8 cellular contexts compared by ENCODE assay signal in the genomic region with DNA sequence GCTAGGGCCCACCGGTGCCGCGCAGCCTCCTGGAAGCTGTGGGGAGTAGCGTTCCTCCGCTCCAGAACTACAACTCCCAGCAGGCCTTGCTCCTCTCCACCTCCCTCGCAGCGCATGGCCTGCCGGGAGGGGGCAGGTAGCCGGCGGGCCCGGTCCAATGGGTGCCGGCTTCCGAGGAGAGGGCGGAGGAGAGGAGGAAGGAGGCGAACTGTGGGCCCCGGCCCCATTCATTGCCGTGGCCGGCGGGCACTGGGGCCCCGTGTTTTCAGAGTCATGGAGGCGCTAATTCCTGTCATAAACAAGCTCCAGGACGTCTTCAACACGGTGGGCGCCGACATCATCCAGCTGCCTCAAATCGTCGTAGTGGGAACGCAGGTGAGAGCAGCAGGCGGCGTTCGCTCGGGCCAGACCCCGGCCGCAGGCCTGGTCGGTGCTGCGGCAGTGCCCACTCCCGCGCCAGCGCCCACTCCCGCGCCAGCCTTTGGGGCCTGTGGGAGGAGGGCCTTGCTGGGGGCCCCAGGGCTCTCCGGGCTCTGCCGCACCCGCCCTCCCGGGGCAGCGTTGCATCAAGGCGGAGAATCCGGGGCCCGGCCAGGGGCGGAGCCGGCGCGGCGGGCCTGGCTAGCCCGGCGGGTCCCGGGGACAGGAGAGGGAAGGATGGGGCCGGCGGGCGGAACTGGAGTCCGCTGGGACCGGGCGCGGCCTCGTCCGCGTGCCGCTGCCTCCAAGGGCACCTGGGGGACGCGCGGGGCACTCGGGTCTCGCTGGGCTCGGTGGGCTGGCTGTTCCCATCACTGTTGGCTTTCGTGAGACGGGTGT. TPM values are rescaled to one million over a fixed set of nuclear protein-coding genes. Genes with fewer than 3 reads are reported as not detected.
DNase-seq lines count a peak whose midpoint lies in the region; ATAC-seq and TF ChIP-seq lines count a peak whose summit lies in the region.

A gene (plus strand): TSS at position 211 of the 819 bp plus-strand sequence. CDS start 63 bp downstream, at position 274.

- H3K9me3 Mint-ChIP-seq in dendritic cell treated with granulocyte-macrophage colony-stimulating factor and Interleukin-4, amounts not matched to agents 40 ng/mL and 50 ng/mL, for 4 days: no peaks in the 10 kb centered on the region

- H3K36me3 Mint-ChIP-seq in dendritic cell treated with granulocyte-macrophage colony-stimulating factor and Interleukin-4, amounts not matched to agents 40 ng/mL and 50 ng/mL, for 4 days (ENCODE audit: low read depth): peaks cover 16% of the 10 kb centered on the region

- H3K27me3 Mint-ChIP-seq in dendritic cell treated with granulocyte-macrophage colony-stimulating factor and Interleukin-4, amounts not matched to agents 40 ng/mL and 50 ng/mL, for 4 days: no peaks in the 10 kb centered on the region

- peak within 1 kb of the TSS; percentile 93 for H3K27ac Mint-ChIP-seq in dendritic cell treated with granulocyte-macrophage colony-stimulating factor and Interleukin-4, amounts not matched to agents 40 ng/mL and 50 ng/mL, for 4 days

- H3K4me3 Mint-ChIP-seq in dendritic cell treated with granulocyte-macrophage colony-stimulating factor and Interleukin-4, amounts not matched to agents 40 ng/mL and 50 ng/mL, for 4 days: peak within 1 kb of the TSS; percentile 87

- peaks cover 0 to 11% of the 10 kb centered on the region in 2 donors for H3K36me3 ChIP-seq in left lung

- ATAC-seq in GM19372 (IDR thresholded peaks at IDR 0.05; ENCODE audit: low read depth, unreplicated experiment): peak; percentile 94
- ATAC-seq in HG03558 (IDR thresholded peaks at IDR 0.05; ENCODE audit: extremely low read depth, unreplicated experiment): peak; percentile 94
- peak; percentile 99 for ATAC-seq in left lung

- H3K4me1 Mint-ChIP-seq in dendritic cell treated with granulocyte-macrophage colony-stimulating factor and Interleukin-4, amounts not matched to agents 40 ng/mL and 50 ng/mL, for 4 days (ENCODE audit: low read depth): peaks cover 35% of the 10 kb centered on the region

- H3K4me3 ChIP-seq in left lung: peak within 1 kb of the TSS; percentile 89 to 97

- TF ChIP-seq CTCF in left lung (IDR thresholded peaks at IDR 0.05): peak in 1 of 2 donors; percentile 25

- peak within 1 kb of the TSS; percentile 91 to 97 for H3K27ac ChIP-seq in left lung

- intact Hi-C loops in dendritic cell treated with granulocyte-macrophage colony-stimulating factor and Interleukin-4, amounts not matched to agents 40 ng/mL and 50 ng/mL, for 4 days (cut with micrococcal nuclease): loop anchor here (5.0 to 10.0 kb wide), 3 partner anchors 1024 to 1924 kb away; a partner anchor contains a TSS
- intact Hi-C loops in left lung (cut with DNase I): loop anchor here in 1 of 2 donors (10.0 kb wide), 1 partner anchor 314 kb away; no protein-coding TSS in a partner anchor

- DNase-seq in C1 segment of cervical spinal cord (lab: John Stamatoyannopoulos, UW): peak; percentile 65 to 96 (median 92)
- peak; percentile 63 for DNase-seq in NCI-H748 treated with DMSO at 0.1 percent for 48 hours (lab: John Stamatoyannopoulos, UW)
- DNase-seq in activated CD4-positive, alpha-beta T cell treated with anti-CD3 and anti-CD28 coated beads, Interleukin-2, amount 50 U/mL, for 24 hours (ENCODE audit: low read depth in 1 of 2, low spot score in 1 of 2): peak; percentile 74 to 89
- DNase-seq in left lung: peak; percentile 96 to 99
- DNase-seq in stimulated activated CD4-positive, alpha-beta T cell treated with anti-CD3 and anti-CD28 coated beads, Interleukin-2, amount 100 ng/mL, for 48 hours: peak; percentile 77 to 84

- peaks cover 9 to 29% of the 10 kb centered on the region in 2 donors for H3K4me1 ChIP-seq in left lung

- H3K27me3 ChIP-seq in left lung: no peaks in the 10 kb centered on the region

- H3K9me3 ChIP-seq in left lung: no peaks in the 10 kb centered on the region

RNA-seq across cellular contexts. Expression of the gene that starts here (rescaled TPM):
- 10 to 100 TPM; 44.1 to 62.8 TPM for total RNA-seq in left lung

Comparison
In these comparisons a context has a peak if more than half of its experiments do, and no peak if none do; other contexts are left out.
1. Peak in every context shown above with its lines: DNase-seq, ATAC-seq, H3K4me3 ChIP-seq and H3K27ac ChIP-seq.